Comparison of ENCODE assay signal across 9 cellular contexts in genomic region chr16:46882940-46883307, GRCh38. TPM values are rescaled to one million over a fixed set of nuclear protein-coding genes. Genes with fewer than 3 reads are reported as not detected.
DNase-seq lines count a peak whose midpoint lies in the region; ATAC-seq and TF ChIP-seq lines count a peak whose summit lies in the region.
"Had no signal": no experiment of that assay in that cellular context is flagged by ENCODE, and none has a peak within 500 bp of the region (broad histone marks: within the 10 kb centered on the region; RNA-seq: fewer than 3 reads in every experiment).

No MANE protein-coding gene starts in this region.

- H2AFZ ChIP-seq in Karpas-422 (ENCODE audit: low read length) (no peak overlapping the region), mammary epithelial cell (ENCODE audit: low read depth, low read length) (peak overlapping the region; percentile 84)

- no peaks in the 10 kb centered on the region for H3K9me3 ChIP-seq in CD4-positive, CD25-positive, alpha-beta regulatory T cell (ENCODE audit: control insufficient read depth in 2 of 2, low read length in 2 of 2)
- H3K9me3 ChIP-seq in Karpas-422 (ENCODE audit: low read length) = no peaks in the 10 kb centered on the region
- no peaks in the 10 kb centered on the region for H3K9me3 ChIP-seq in mammary epithelial cell (replicated peaks; ENCODE audit: insufficient read depth, low read length)
- no peaks in the 10 kb centered on the region for H3K9me3 ChIP-seq in adrenal gland (replicated peaks in 1 of 3)

- H3K36me3 Mint-ChIP-seq in CD4-positive, CD25-positive, alpha-beta regulatory T cell = no peaks in the 10 kb centered on the region
- peaks cover 2% of the 10 kb centered on the region for H3K36me3 Mint-ChIP-seq in nephron (ENCODE audit: low read depth)

- no peaks in the 10 kb centered on the region for H3K36me3 ChIP-seq in CD4-positive, CD25-positive, alpha-beta regulatory T cell (ENCODE audit: control insufficient read depth, insufficient read depth, low read length)
- H3K36me3 ChIP-seq in Karpas-422 (ENCODE audit: insufficient read depth, low read length) (no peaks in the 10 kb centered on the region), mammary epithelial cell (ENCODE audit: insufficient read depth, low read length) (peaks cover 3% of the 10 kb centered on the region), adrenal gland (replicated peaks in 1 of 2) (no peaks in the 10 kb centered on the region)

- 83% methylated on average over 6 of the region's 6 CpGs for WGBS in mammary epithelial cell (ENCODE audit: low coverage, missing lambda C conversion rate)
- WGBS in adrenal gland, 4 donors = 90 to 96% (median 92%) methylated on average over 6 of the region's 6 CpGs

- H4K20me1 ChIP-seq in Karpas-422 (ENCODE audit: insufficient read depth, low read depth, low read length) (no peaks in the 10 kb centered on the region), mammary epithelial cell (ENCODE audit: insufficient read depth, low read length) (no peaks in the 10 kb centered on the region)

- peaks cover 47% of the 10 kb centered on the region for H3K27me3 Mint-ChIP-seq in CD4-positive, CD25-positive, alpha-beta regulatory T cell
- peaks cover 41% of the 10 kb centered on the region for H3K27me3 Mint-ChIP-seq in nephron (ENCODE audit: low read depth)

- peaks cover 0 to 1% (median 0%) of the 10 kb centered on the region in 7 donors for H3K9me3 Mint-ChIP-seq in CD4-positive, CD25-positive, alpha-beta regulatory T cell
- no peaks in the 10 kb centered on the region for H3K9me3 Mint-ChIP-seq in nephron

- H3K4me3 Mint-ChIP-seq in CD4-positive, CD25-positive, alpha-beta regulatory T cell = peak overlapping the region; percentile 86 to 93 (median 90)
- H3K4me3 Mint-ChIP-seq in nephron = peak overlapping the region; percentile 89 to 90 (median 90)

- TF ChIP-seq CTCF in mammary epithelial cell (conservative IDR thresholded peaks at IDR 0.05 in 1 of 2, IDR thresholded peaks at IDR 0.05 in 1 of 2; ENCODE audit: extremely low read depth in 1 of 2, insufficient read depth in 1 of 2, low read depth in 1 of 2, low read length in 2 of 2) (no peak), nephron (IDR thresholded peaks at IDR 0.05; ENCODE audit: unreplicated experiment in 3 of 3) (no peak), adrenal gland (IDR thresholded peaks at IDR 0.05) (no peak)

- BruUV-seq in mammary epithelial cell (replicated peaks; lab: Mats Ljungman, UMichigan) = no TSS peak

- H3K4me1 ChIP-seq in CD4-positive, CD25-positive, alpha-beta regulatory T cell (ENCODE audit: control insufficient read depth, insufficient read depth, low read length, poor library complexity, severe bottlenecking) = peaks cover 19% of the 10 kb centered on the region
- H3K4me1 ChIP-seq in Karpas-422 (ENCODE audit: low read length) = peaks cover 38% of the 10 kb centered on the region
- peaks cover 21% of the 10 kb centered on the region for H3K4me1 ChIP-seq in mammary epithelial cell (ENCODE audit: insufficient read depth, low read length)
- H3K4me1 ChIP-seq in adrenal gland (replicated peaks in 1 of 2) = peaks cover 0 to 15% of the 10 kb centered on the region in 2 donors

- peaks cover 2% of the 10 kb centered on the region for H3K27me3 ChIP-seq in CD4-positive, CD25-positive, alpha-beta regulatory T cell (ENCODE audit: control insufficient read depth, insufficient read depth, low read length)
- H3K27me3 ChIP-seq in Karpas-422 (ENCODE audit: low read length) (no peaks in the 10 kb centered on the region), mammary epithelial cell (ENCODE audit: insufficient read depth, low read length) (no peaks in the 10 kb centered on the region), adrenal gland (no peaks in the 10 kb centered on the region)

- no peak overlapping the region for H3K27ac ChIP-seq in CD4-positive, CD25-positive, alpha-beta regulatory T cell (ENCODE audit: insufficient read depth, low read length, poor library complexity, severe bottlenecking)
- H3K27ac ChIP-seq in Karpas-422 (ENCODE audit: low read length) (no peak overlapping the region; the same call in 1 of the 2 replicates), mammary epithelial cell (ENCODE audit: insufficient read depth, low read depth, low read length) (peak overlapping the region; percentile 74), adrenal gland (peak overlapping the region in 1 of 5 donors; percentile 82)

- DNase-seq in CD4-positive, CD25-positive, alpha-beta regulatory T cell = no peak
- no peak for DNase-seq in Karpas-422
- DNase-seq in mammary epithelial cell = no peak
- DNase-seq in adrenal gland = no peak
- DNase-seq in NCI-H2107 treated with DMSO at 0.1 percent for 48 hours (lab: John Stamatoyannopoulos, UW; ENCODE audit: unreplicated experiment) = no peak
- DNase-seq in DMS 273 treated with DMSO at 0.1 percent for 48 hours (lab: John Stamatoyannopoulos, UW) = no peak
- DNase-seq: stimulated activated CD4-positive, alpha-beta T cell treated with anti-CD3 and anti-CD28 coated beads, Interleukin-4, amount 100 ng/mL, for 4 hours had no signal

- H3K9ac ChIP-seq in Karpas-422 (ENCODE audit: low read length) = peak overlapping the region; percentile 77; the same call in 1 of the 2 replicates
- H3K9ac ChIP-seq in mammary epithelial cell (ENCODE audit: insufficient read depth, low read length) = no peak overlapping the region

- dilution Hi-C loops in mammary epithelial cell (cut with HindIII; ENCODE audit: low sequenced_read_pairs) = no loop called here

- CTCF ChIA-PET in mammary epithelial cell (lab: Charles Lee; ENCODE audit: low non-redundant PET) = no interaction called here

- H3K9me2 ChIP-seq in Karpas-422 (replicated peaks; ENCODE audit: insufficient read depth, low read length) = no peaks in the 10 kb centered on the region

- H3K4me3 ChIP-seq in CD4-positive, CD25-positive, alpha-beta regulatory T cell (ENCODE audit: low read depth, low read length) = no peak overlapping the region
- peak overlapping the region; percentile 91; the same call in 1 of the 2 replicates for H3K4me3 ChIP-seq in Karpas-422 (ENCODE audit: low read length)
- peak overlapping the region in 1 of 3 experiments; percentile 91 for H3K4me3 ChIP-seq in mammary epithelial cell (replicated peaks in 1 of 3; ENCODE audit: insufficient read depth in 1 of 3, low read depth in 2 of 3, low read length in 3 of 3)
- no peak overlapping the region for H3K4me3 ChIP-seq in adrenal gland

- peak overlapping the region; percentile 75 for H3K4me2 ChIP-seq in Karpas-422 (ENCODE audit: low read depth, low read length, poor library complexity, severe bottlenecking)
- H3K4me2 ChIP-seq in mammary epithelial cell (ENCODE audit: insufficient read depth, low read depth, low read length) = peak overlapping the region; percentile 75

- intact Hi-C loops in mammary epithelial cell (cut with micrococcal nuclease) = loop anchor here (1.0 kb wide), 1 partner anchor 23 kb away; no protein-coding TSS in a partner anchor
- intact Hi-C loops in adrenal gland (cut with DNase I) = no loop called here

- peaks cover 5 to 20% (median 6%) of the 10 kb centered on the region in 4 donors for H3K4me1 Mint-ChIP-seq in CD4-positive, CD25-positive, alpha-beta regulatory T cell
- peaks cover 22% of the 10 kb centered on the region for H3K4me1 Mint-ChIP-seq in nephron

- H3K27ac Mint-ChIP-seq in CD4-positive, CD25-positive, alpha-beta regulatory T cell = peak overlapping the region in 2 of 3 donors; percentile 59 to 86
- H3K27ac Mint-ChIP-seq in nephron = peak overlapping the region in 2 of 3 experiments; percentile 16 to 62

- in situ Hi-C loops in mammary epithelial cell (cut with MboI; ENCODE audit: low sequenced_read_pairs in 2 of 2) = no loop called here

- H3K79me2 ChIP-seq in Karpas-422 (ENCODE audit: low read length) (peaks cover 29% of the 10 kb centered on the region), mammary epithelial cell (ENCODE audit: insufficient read depth, low read length) (peaks cover 34% of the 10 kb centered on the region)

- no peak for ATAC-seq in CD4-positive, CD25-positive, alpha-beta regulatory T cell (ENCODE audit: low read depth in 2 of 2)
- no peak for ATAC-seq in HG02759 (IDR thresholded peaks at IDR 0.05; ENCODE audit: unreplicated experiment)

- TF ChIP-seq POLR2A in adrenal gland (IDR thresholded peaks at IDR 0.05) = no peak

RNA-seq across cellular contexts. Expression of gene GPT2, which starts 1.2 kb away (rescaled TPM):
- 0.81 TPM for total RNA-seq in CD4-positive, CD25-positive, alpha-beta regulatory T cell
- under 1 TPM; 0.33 to 0.71 (median 0.37) TPM for polyA plus RNA-seq in CD4-positive, CD25-positive, alpha-beta regulatory T cell
- total RNA-seq in Karpas-422 (2014; rRNA removed; shearing (Covaris generic); ENCODE audit: low replicate concordance) = 42.6 and 57.5 TPM in 2 replicates
- total RNA-seq in mammary epithelial cell = 10 to 100 TPM; 59.9 to 81.5 TPM
- 34.8 TPM for polyA plus RNA-seq in mammary epithelial cell
- 25.3 TPM for polyA minus RNA-seq in mammary epithelial cell
- 10 to 100 TPM; 15.1 to 70.8 (median 25.5) TPM for total RNA-seq in adrenal gland
- polyA plus RNA-seq in adrenal gland = 10 to 100 TPM; 10.9 to 15.9 (median 14.9) TPM

RNA-seq across cellular contexts. Expression of gene C16orf87, which starts 51.9 kb away (rescaled TPM):
- total RNA-seq in CD4-positive, CD25-positive, alpha-beta regulatory T cell = 24.6 TPM
- polyA plus RNA-seq in CD4-positive, CD25-positive, alpha-beta regulatory T cell = 10 to 100 TPM; 13.1 to 22.6 (median 15.8) TPM
- 25.3 and 37.8 TPM in 2 replicates for total RNA-seq in Karpas-422 (2014; rRNA removed; shearing (Covaris generic); ENCODE audit: low replicate concordance)
- total RNA-seq in mammary epithelial cell (10 to 100 TPM in 1 of 2 donors, 1 to 10 TPM in 1; 8.0 to 12.3 TPM), adrenal gland (10 to 100 TPM in 1 of 8 donors, 1 to 10 TPM in 7; 5.6 to 10.4 (median 7.8) TPM)
- polyA plus RNA-seq in mammary epithelial cell (3.5 TPM), adrenal gland (10 to 100 TPM in 1 of 3 donors, 1 to 10 TPM in 2; 2.3 to 14.4 (median 5.0) TPM)
- polyA minus RNA-seq in mammary epithelial cell = 4.4 TPM
